9 cellular contexts compared by ENCODE assay signal in the genomic region with DNA sequence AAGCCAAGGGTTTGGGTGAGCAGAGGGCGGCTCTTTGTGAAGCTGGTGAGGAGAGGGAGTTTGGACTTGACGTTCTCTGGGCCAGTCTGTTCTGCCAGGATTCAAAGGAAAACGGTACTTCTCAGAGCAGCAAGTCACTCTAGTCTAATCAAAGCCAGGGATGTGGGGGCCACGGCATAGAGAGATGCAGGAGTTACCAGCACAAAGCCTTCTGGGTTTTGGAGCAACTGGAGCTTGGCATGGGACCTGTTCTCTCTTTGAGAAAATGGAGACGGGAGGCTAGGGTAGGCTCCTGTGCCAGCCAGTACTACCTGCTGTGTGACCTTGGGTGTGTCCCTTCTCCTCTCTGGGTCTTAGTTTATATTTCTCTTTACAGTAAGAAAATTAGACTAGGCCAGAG. TPM values are rescaled to one million over a fixed set of nuclear protein-coding genes. Genes with fewer than 3 reads are reported as not detected.
DNase-seq lines count a peak whose midpoint lies in the region; ATAC-seq and TF ChIP-seq lines count a peak whose summit lies in the region.
"Had no signal": no experiment of that assay in that cellular context is flagged by ENCODE, and none has a peak within 500 bp of the region (broad histone marks: within the 10 kb centered on the region; RNA-seq: fewer than 3 reads in every experiment).

No MANE protein-coding gene starts in this region.

- H3K36me3 Mint-ChIP-seq in T-helper 1 cell treated with Interleukin-12 subunit alpha and Interleukin-12 subunit beta and Interleukin-4 antibody, amounts not matched to agents 30 μg/mL and 1 μg/mL, for 36 hours (ENCODE audit: low read depth) = peaks cover 44% of the 10 kb centered on the region
- peaks cover 57% of the 10 kb centered on the region for H3K36me3 Mint-ChIP-seq in activated CD4-positive, alpha-beta memory T cell treated with anti-CD3 and anti-CD28 coated beads, Interleukin-2, amount 10 ng/mL, durations not matched to agents 7 days and 5 days (ENCODE audit: low read depth)
- peaks cover 77% of the 10 kb centered on the region for H3K36me3 Mint-ChIP-seq in stimulated activated effector memory CD8-positive, alpha-beta T cell treated with anti-CD3 and anti-CD28 coated beads, Interleukin-12 subunit alpha, Interleukin-12 subunit beta, amount 100 ng/mL, for 72 hours

- POLR2A ChIA-PET in activated CD4-positive, alpha-beta memory T cell treated with anti-CD3 and anti-CD28 coated beads, Interleukin-2, amount 10 ng/mL, durations not matched to agents 7 days and 5 days (lab: Charles Lee) = interaction anchor here (1.1 to 8.1 kb wide), 7 partner anchors 16 to 171 kb away, joined by 3 to 109 read pairs (median 19); partner anchors contain the start of genes CCDC28B, KPNA6, LCK and TMEM39B

- no peaks in the 10 kb centered on the region for H3K9me3 ChIP-seq in tibial nerve

- no peak for TF ChIP-seq CTCF in foreskin fibroblast (IDR thresholded peaks at IDR 0.05; ENCODE audit: low read depth, low read length)
- no peak for TF ChIP-seq CTCF in tibial nerve (IDR thresholded peaks at IDR 0.05)

- in situ Hi-C loops in KBM-7 (cut with MboI; ENCODE audit: low pct_unique_long_range_greater_than_20kb, low sequenced_read_pairs) = no loop called here

- peak overlapping the region; percentile 88 for H3K4me3 Mint-ChIP-seq in T-helper 1 cell treated with Interleukin-12 subunit alpha and Interleukin-12 subunit beta and Interleukin-4 antibody, amounts not matched to agents 30 μg/mL and 1 μg/mL, for 36 hours
- H3K4me3 Mint-ChIP-seq in activated CD4-positive, alpha-beta memory T cell treated with anti-CD3 and anti-CD28 coated beads, Interleukin-2, amount 10 ng/mL, durations not matched to agents 7 days and 5 days = peak overlapping the region; percentile 88
- peak overlapping the region; percentile 96 for H3K4me3 Mint-ChIP-seq in stimulated activated effector memory CD8-positive, alpha-beta T cell treated with anti-CD3 and anti-CD28 coated beads, Interleukin-12 subunit alpha, Interleukin-12 subunit beta, amount 100 ng/mL, for 72 hours

- no peaks in the 10 kb centered on the region for H3K9me3 Mint-ChIP-seq in T-helper 1 cell treated with Interleukin-12 subunit alpha and Interleukin-12 subunit beta and Interleukin-4 antibody, amounts not matched to agents 30 μg/mL and 1 μg/mL, for 36 hours
- H3K9me3 Mint-ChIP-seq in activated CD4-positive, alpha-beta memory T cell treated with anti-CD3 and anti-CD28 coated beads, Interleukin-2, amount 10 ng/mL, durations not matched to agents 7 days and 5 days = no peaks in the 10 kb centered on the region
- no peaks in the 10 kb centered on the region for H3K9me3 Mint-ChIP-seq in stimulated activated effector memory CD8-positive, alpha-beta T cell treated with anti-CD3 and anti-CD28 coated beads, Interleukin-12 subunit alpha, Interleukin-12 subunit beta, amount 100 ng/mL, for 72 hours

- no peaks in the 10 kb centered on the region for H3K27me3 ChIP-seq in tibial nerve

- peak overlapping the region; percentile 82 for H3K27ac Mint-ChIP-seq in T-helper 1 cell treated with Interleukin-12 subunit alpha and Interleukin-12 subunit beta and Interleukin-4 antibody, amounts not matched to agents 30 μg/mL and 1 μg/mL, for 36 hours
- peak overlapping the region; percentile 88 for H3K27ac Mint-ChIP-seq in activated CD4-positive, alpha-beta memory T cell treated with anti-CD3 and anti-CD28 coated beads, Interleukin-2, amount 10 ng/mL, durations not matched to agents 7 days and 5 days
- peak overlapping the region; percentile 98 for H3K27ac Mint-ChIP-seq in stimulated activated effector memory CD8-positive, alpha-beta T cell treated with anti-CD3 and anti-CD28 coated beads, Interleukin-12 subunit alpha, Interleukin-12 subunit beta, amount 100 ng/mL, for 72 hours

- peaks cover 39% of the 10 kb centered on the region for H3K4me1 Mint-ChIP-seq in T-helper 1 cell treated with Interleukin-12 subunit alpha and Interleukin-12 subunit beta and Interleukin-4 antibody, amounts not matched to agents 30 μg/mL and 1 μg/mL, for 36 hours (ENCODE audit: low read depth)
- H3K4me1 Mint-ChIP-seq in activated CD4-positive, alpha-beta memory T cell treated with anti-CD3 and anti-CD28 coated beads, Interleukin-2, amount 10 ng/mL, durations not matched to agents 7 days and 5 days = peaks cover 59% of the 10 kb centered on the region
- peaks cover 63% of the 10 kb centered on the region for H3K4me1 Mint-ChIP-seq in stimulated activated effector memory CD8-positive, alpha-beta T cell treated with anti-CD3 and anti-CD28 coated beads, Interleukin-12 subunit alpha, Interleukin-12 subunit beta, amount 100 ng/mL, for 72 hours

- no peak for ATAC-seq in stimulated activated effector memory CD8-positive, alpha-beta T cell treated with anti-CD3 and anti-CD28 coated beads, Interleukin-12 subunit alpha, Interleukin-12 subunit beta, amount 100 ng/mL, for 72 hours

- H3K27me3 Mint-ChIP-seq in T-helper 1 cell treated with Interleukin-12 subunit alpha and Interleukin-12 subunit beta and Interleukin-4 antibody, amounts not matched to agents 30 μg/mL and 1 μg/mL, for 36 hours (ENCODE audit: low read depth) = no peaks in the 10 kb centered on the region
- H3K27me3 Mint-ChIP-seq in activated CD4-positive, alpha-beta memory T cell treated with anti-CD3 and anti-CD28 coated beads, Interleukin-2, amount 10 ng/mL, durations not matched to agents 7 days and 5 days = no peaks in the 10 kb centered on the region

- H3K27ac ChIP-seq in tibial nerve = peak overlapping the region in 2 of 4 donors; percentile 96 to 97

- peak overlapping the region; percentile 78 to 81 for H3K4me3 ChIP-seq in foreskin fibroblast (ENCODE audit: low read depth in 1 of 2, low read length in 2 of 2)
- peak overlapping the region in 1 of 4 donors; percentile 77 for H3K4me3 ChIP-seq in tibial nerve

- no peak for TF ChIP-seq POLR2A in tibial nerve (IDR thresholded peaks at IDR 0.05)

- 71% methylated on average over 5 of the region's 5 CpGs for WGBS in tibial nerve, 2 donors

- CTCF ChIA-PET in activated CD4-positive, alpha-beta memory T cell treated with anti-CD3 and anti-CD28 coated beads, Interleukin-2, amount 10 ng/mL, durations not matched to agents 7 days and 5 days (lab: Charles Lee) = interaction anchor here (0.8 to 3.5 kb wide), 3 partner anchors 67 to 73 kb away, joined by 3 to 15 read pairs (median 9); partner anchors contain the start of gene KPNA6

- DNase-seq in T-helper 1 cell (no peak), foreskin fibroblast (no peak), KBM-7 (no peak), NCI-H2081 (lab: John Stamatoyannopoulos, UW) (no peak), tibial nerve (ENCODE audit: low spot score in 2 of 2) (no peak)
- no peak for DNase-seq in activated CD4-positive, alpha-beta memory T cell treated with anti-CD3 and anti-CD28 coated beads, Interleukin-2, amount 10 ng/mL, durations not matched to agents 7 days and 5 days
- DNase-seq in stimulated activated effector memory CD8-positive, alpha-beta T cell treated with anti-CD3 and anti-CD28 coated beads, Interleukin-12 subunit alpha, Interleukin-12 subunit beta, amount 100 ng/mL, for 72 hours (ENCODE audit: low spot score in 2 of 2) = no peak
- DNase-seq: hippocampal formation had no signal

- H3K36me3 ChIP-seq in tibial nerve = peaks cover 0 to 49% (median 4%) of the 10 kb centered on the region in 3 donors

- peaks cover 2 to 62% (median 28%) of the 10 kb centered on the region in 4 donors for H3K4me1 ChIP-seq in tibial nerve

- TF ChIP-seq EP300 in tibial nerve (IDR thresholded peaks at IDR 0.05) = no peak

RNA-seq across cellular contexts. Expression of gene TXLNA, which starts 2.1 kb away (rescaled TPM):
- total RNA-seq in activated CD4-positive, alpha-beta memory T cell treated with anti-CD3 and anti-CD28 coated beads, Interleukin-2, amount 10 ng/mL, durations not matched to agents 7 days and 5 days = 10 to 100 TPM; 79.8 to 81.2 TPM
- 10 to 100 TPM; 41.4 to 52.0 (median 49.5) TPM for total RNA-seq in tibial nerve

RNA-seq across cellular contexts. Expression of gene CCDC28B, which starts 18.8 kb away (rescaled TPM):
- 10 to 100 TPM; 20.2 to 23.5 TPM for total RNA-seq in activated CD4-positive, alpha-beta memory T cell treated with anti-CD3 and anti-CD28 coated beads, Interleukin-2, amount 10 ng/mL, durations not matched to agents 7 days and 5 days
- total RNA-seq in tibial nerve = 10 to 100 TPM in 1 of 4 donors, 1 to 10 TPM in 3; 2.7 to 12.0 (median 6.2) TPM

RNA-seq across cellular contexts. Expression of gene IQCC, which starts 23.9 kb away (rescaled TPM):
- 1 to 10 TPM; 3.7 to 3.8 TPM for total RNA-seq in activated CD4-positive, alpha-beta memory T cell treated with anti-CD3 and anti-CD28 coated beads, Interleukin-2, amount 10 ng/mL, durations not matched to agents 7 days and 5 days
- 1 to 10 TPM; 2.4 to 4.7 (median 3.7) TPM for total RNA-seq in tibial nerve

RNA-seq across cellular contexts. Expression of gene DCDC2B, which starts 27.3 kb away (rescaled TPM):
- under 1 TPM in 1 of 2 experiments, not detected in 1; 0.13 TPM for total RNA-seq in activated CD4-positive, alpha-beta memory T cell treated with anti-CD3 and anti-CD28 coated beads, Interleukin-2, amount 10 ng/mL, durations not matched to agents 7 days and 5 days
- total RNA-seq in tibial nerve = not detected

RNA-seq across cellular contexts. Expression of gene TMEM234, which starts 40.6 kb away (rescaled TPM):
- 10 to 100 TPM; 15.3 to 16.4 TPM for total RNA-seq in activated CD4-positive, alpha-beta memory T cell treated with anti-CD3 and anti-CD28 coated beads, Interleukin-2, amount 10 ng/mL, durations not matched to agents 7 days and 5 days
- 10 to 100 TPM; 22.5 to 29.0 (median 26.3) TPM for total RNA-seq in tibial nerve
